ENCODE assay signal across 8 cellular contexts in the genomic region with DNA sequence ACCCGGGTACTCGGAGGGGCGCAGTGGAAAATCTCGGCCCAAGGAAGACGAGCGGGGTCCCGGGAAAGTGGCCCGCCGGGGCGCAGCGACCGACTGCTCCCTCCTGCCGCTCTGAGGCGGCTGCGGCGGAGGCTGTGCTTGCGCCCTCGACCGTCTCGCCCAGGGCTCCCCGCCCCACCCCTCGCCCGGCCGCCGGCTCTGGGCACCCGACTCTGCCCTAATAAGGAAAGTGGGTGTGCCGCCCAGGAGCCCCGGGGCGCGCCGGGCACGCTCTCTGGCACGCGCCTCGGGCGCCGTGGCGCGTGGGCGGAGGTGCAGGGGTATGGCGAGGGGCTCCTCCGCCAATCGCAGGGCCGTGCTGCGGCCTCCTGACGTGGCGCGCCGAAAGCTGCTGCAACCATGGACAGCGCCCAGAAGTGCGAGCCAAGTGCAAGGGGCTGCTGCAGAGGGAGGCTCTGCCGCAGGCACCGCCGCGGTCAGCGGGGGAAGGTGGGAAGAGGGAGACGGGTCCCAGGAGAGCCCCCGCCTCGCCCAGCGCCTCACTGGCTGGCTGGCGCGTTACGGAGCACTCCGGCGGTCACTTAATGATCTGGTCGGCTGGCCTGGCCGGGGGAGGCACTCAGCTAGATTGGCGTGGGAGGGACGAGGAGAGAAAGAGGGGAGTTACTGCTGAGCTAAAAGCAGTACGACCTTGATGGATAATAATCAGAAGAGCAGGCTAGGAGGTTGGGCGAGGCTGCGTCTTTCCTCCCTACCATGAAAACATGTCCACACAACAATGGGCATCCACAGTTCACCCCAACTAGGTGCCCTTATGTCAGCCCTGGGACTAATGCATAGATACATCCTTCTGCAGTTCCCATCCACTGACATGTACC. TPM values are rescaled to one million over a fixed set of nuclear protein-coding genes. Genes with fewer than 3 reads are reported as not detected.
DNase-seq lines count a peak whose midpoint lies in the region; ATAC-seq and TF ChIP-seq lines count a peak whose summit lies in the region.

Gene PRUNE2, minus strand, starts transcription at position 131 of the 878 bp plus-strand sequence. CDS start 151 bp downstream, outside the sequence.

- no peak for TF ChIP-seq POLR2A in vagina (IDR thresholded peaks at IDR 0.05)

- peaks cover 6% of the 10 kb centered on the region for H3K4me1 ChIP-seq in vagina

- no peak for TF ChIP-seq CTCF in foreskin fibroblast (IDR thresholded peaks at IDR 0.05; ENCODE audit: low read depth, low read length)
- TF ChIP-seq CTCF in nephron progenitor cell (IDR thresholded peaks at IDR 0.05), result no peak
- no peak for TF ChIP-seq CTCF in vagina (IDR thresholded peaks at IDR 0.05)

- H3K4me1 Mint-ChIP-seq in activated CD8-positive, alpha-beta memory T cell treated with anti-CD3 and anti-CD28 coated beads, Interleukin-2, amount 10 ng/mL, durations not matched to agents 7 days and 5 days, result peaks cover 2% of the 10 kb centered on the region
- peaks cover 26% of the 10 kb centered on the region for H3K4me1 Mint-ChIP-seq in nephron progenitor cell

- intact Hi-C loops in vagina (cut with DNase I), result no loop called here

- CTCF ChIA-PET in activated CD8-positive, alpha-beta memory T cell treated with anti-CD3 and anti-CD28 coated beads, Interleukin-2, amount 10 ng/mL, durations not matched to agents 7 days and 5 days (lab: Charles Lee), result no interaction called here

- H3K9me3 Mint-ChIP-seq in activated CD8-positive, alpha-beta memory T cell treated with anti-CD3 and anti-CD28 coated beads, Interleukin-2, amount 10 ng/mL, durations not matched to agents 7 days and 5 days (ENCODE audit: low read depth), result no peaks in the 10 kb centered on the region
- H3K9me3 Mint-ChIP-seq in nephron progenitor cell, result no peaks in the 10 kb centered on the region

- H3K4me3 Mint-ChIP-seq in activated CD8-positive, alpha-beta memory T cell treated with anti-CD3 and anti-CD28 coated beads, Interleukin-2, amount 10 ng/mL, durations not matched to agents 7 days and 5 days, result no peak within 1 kb of the TSS
- H3K4me3 Mint-ChIP-seq in nephron progenitor cell, result peak within 1 kb of the TSS; percentile 92

- no peaks in the 10 kb centered on the region for H3K27me3 ChIP-seq in vagina

- no peaks in the 10 kb centered on the region for H3K9me3 ChIP-seq in vagina

- H3K27ac Mint-ChIP-seq in activated CD8-positive, alpha-beta memory T cell treated with anti-CD3 and anti-CD28 coated beads, Interleukin-2, amount 10 ng/mL, durations not matched to agents 7 days and 5 days, result no peak within 1 kb of the TSS
- H3K27ac Mint-ChIP-seq in nephron progenitor cell, result no peak within 1 kb of the TSS

- H3K4me3 ChIP-seq in foreskin fibroblast (ENCODE audit: low read depth in 1 of 2, low read length in 2 of 2) (peak within 1 kb of the TSS; percentile 47 to 76), vagina (peak within 1 kb of the TSS; percentile 44 to 45)

- DNase-seq in activated CD8-positive, alpha-beta memory T cell treated with anti-CD3 and anti-CD28 coated beads, Interleukin-2, amount 10 ng/mL, durations not matched to agents 7 days and 5 days, result no peak
- DNase-seq in activated CD8-positive, alpha-beta memory T cell treated with anti-CD3 and anti-CD28 coated beads for 24 hours, result no peak
- DNase-seq in NCI-H1105 (lab: John Stamatoyannopoulos, UW), result peak; percentile 77
- peak; percentile 7 to 8 for DNase-seq in activated CD4-positive, alpha-beta T cell treated with anti-CD3 and anti-CD28 coated beads, Interleukin-2, amount 50 U/mL, for 48 hours
- DNase-seq in foreskin fibroblast, result peak; percentile 89 to 95
- peak; percentile 93 for DNase-seq in nephron progenitor cell
- no peak for DNase-seq in vagina (ENCODE audit: extremely low spot score in 2 of 2)

- H3K36me3 Mint-ChIP-seq in activated CD8-positive, alpha-beta memory T cell treated with anti-CD3 and anti-CD28 coated beads, Interleukin-2, amount 10 ng/mL, durations not matched to agents 7 days and 5 days, result no peaks in the 10 kb centered on the region
- no peaks in the 10 kb centered on the region for H3K36me3 Mint-ChIP-seq in nephron progenitor cell (ENCODE audit: low read depth)

- ATAC-seq in activated CD8-positive, alpha-beta memory T cell treated with anti-CD3 and anti-CD28 coated beads, Interleukin-2, amount 10 ng/mL, durations not matched to agents 7 days and 5 days, result peak; percentile 51
- ATAC-seq in GM18520 (IDR thresholded peaks at IDR 0.05; ENCODE audit: unreplicated experiment), result no peak

- H3K27me3 Mint-ChIP-seq in activated CD8-positive, alpha-beta memory T cell treated with anti-CD3 and anti-CD28 coated beads, Interleukin-2, amount 10 ng/mL, durations not matched to agents 7 days and 5 days, result peaks cover 52% of the 10 kb centered on the region
- H3K27me3 Mint-ChIP-seq in nephron progenitor cell (ENCODE audit: low read depth, poor library complexity), result peaks cover 70% of the 10 kb centered on the region

- H3K27ac ChIP-seq in vagina, result no peak within 1 kb of the TSS

- no peaks in the 10 kb centered on the region for H3K36me3 ChIP-seq in vagina

RNA-seq across cellular contexts. Expression of gene PRUNE2, which starts in this region (rescaled TPM):
- 1 to 10 TPM in 1 of 2 experiments, under 1 TPM in 1; 0.40 to 1.3 TPM for total RNA-seq in activated CD8-positive, alpha-beta memory T cell treated with anti-CD3 and anti-CD28 coated beads, Interleukin-2, amount 10 ng/mL, durations not matched to agents 7 days and 5 days
- 75.6 TPM for total RNA-seq in vagina

Comparison
In these comparisons a context has a peak if more than half of its experiments do, and no peak if none do; other contexts are left out.
1. RNA of gene PRUNE2 (total RNA-seq): 75.6 TPM in vagina (single experiment); 0.40 to 1.3 TPM in activated CD8-positive, alpha-beta memory T cell treated with anti-CD3 and anti-CD28 coated beads, Interleukin-2, amount 10 ng/mL, durations not matched to agents 7 days and 5 days; every median in the first group is over 10 times any median in the second.
2. DNase-seq: peak in NCI-H1105 (single experiment), activated CD4-positive, alpha-beta T cell treated with anti-CD3 and anti-CD28 coated beads, Interleukin-2, amount 50 U/mL, for 48 hours (2 of 2), foreskin fibroblast (2 of 2) and nephron progenitor cell (single experiment); none in activated CD8-positive, alpha-beta memory T cell treated with anti-CD3 and anti-CD28 coated beads, Interleukin-2, amount 10 ng/mL, durations not matched to agents 7 days and 5 days (single experiment), activated CD8-positive, alpha-beta memory T cell treated with anti-CD3 and anti-CD28 coated beads for 24 hours (single experiment) and vagina (0 of 2).